Comparison of ENCODE assay signal across 2 cellular contexts in the genomic region with DNA sequence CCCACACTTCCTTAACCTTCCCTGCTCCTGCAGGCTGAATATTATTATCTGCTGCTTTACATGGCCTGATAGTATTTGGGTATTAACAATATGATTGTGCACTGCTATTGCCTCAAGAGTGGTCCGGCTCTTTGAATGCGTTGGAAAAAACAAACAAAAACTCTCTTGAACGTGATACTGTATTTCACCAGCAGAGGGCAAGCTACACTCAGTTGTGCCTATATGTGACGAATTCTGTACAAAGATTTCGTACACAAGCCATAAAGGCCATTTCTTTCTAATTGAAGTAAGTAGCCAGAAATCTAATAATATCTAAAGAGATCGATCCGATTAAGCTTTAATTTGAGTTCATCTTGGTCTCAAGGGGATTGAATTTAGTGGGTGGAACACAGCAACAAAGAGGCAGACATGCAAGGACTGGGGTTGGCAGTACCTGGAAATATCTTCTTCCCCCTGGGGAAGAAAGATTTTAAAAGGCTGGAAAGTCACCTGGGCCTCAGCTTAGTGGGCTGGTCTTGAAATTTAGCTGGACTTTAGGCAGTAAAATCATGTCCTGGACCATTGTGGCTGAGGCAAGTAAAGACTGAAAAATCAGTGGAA.
TF ChIP-seq lines count a peak whose summit lies in the region.

No MANE protein-coding gene starts in this region.

TF ChIP-seq in GM23338, 12 proteins besides CTCF, POLR2A, EP300 and RAD21 (continued from another document):
- TF ChIP-seq POLR2AphosphoS5 (IDR thresholded peaks at IDR 0.05; ENCODE audit: low read depth) = no peak
- TF ChIP-seq, protein P1, sequence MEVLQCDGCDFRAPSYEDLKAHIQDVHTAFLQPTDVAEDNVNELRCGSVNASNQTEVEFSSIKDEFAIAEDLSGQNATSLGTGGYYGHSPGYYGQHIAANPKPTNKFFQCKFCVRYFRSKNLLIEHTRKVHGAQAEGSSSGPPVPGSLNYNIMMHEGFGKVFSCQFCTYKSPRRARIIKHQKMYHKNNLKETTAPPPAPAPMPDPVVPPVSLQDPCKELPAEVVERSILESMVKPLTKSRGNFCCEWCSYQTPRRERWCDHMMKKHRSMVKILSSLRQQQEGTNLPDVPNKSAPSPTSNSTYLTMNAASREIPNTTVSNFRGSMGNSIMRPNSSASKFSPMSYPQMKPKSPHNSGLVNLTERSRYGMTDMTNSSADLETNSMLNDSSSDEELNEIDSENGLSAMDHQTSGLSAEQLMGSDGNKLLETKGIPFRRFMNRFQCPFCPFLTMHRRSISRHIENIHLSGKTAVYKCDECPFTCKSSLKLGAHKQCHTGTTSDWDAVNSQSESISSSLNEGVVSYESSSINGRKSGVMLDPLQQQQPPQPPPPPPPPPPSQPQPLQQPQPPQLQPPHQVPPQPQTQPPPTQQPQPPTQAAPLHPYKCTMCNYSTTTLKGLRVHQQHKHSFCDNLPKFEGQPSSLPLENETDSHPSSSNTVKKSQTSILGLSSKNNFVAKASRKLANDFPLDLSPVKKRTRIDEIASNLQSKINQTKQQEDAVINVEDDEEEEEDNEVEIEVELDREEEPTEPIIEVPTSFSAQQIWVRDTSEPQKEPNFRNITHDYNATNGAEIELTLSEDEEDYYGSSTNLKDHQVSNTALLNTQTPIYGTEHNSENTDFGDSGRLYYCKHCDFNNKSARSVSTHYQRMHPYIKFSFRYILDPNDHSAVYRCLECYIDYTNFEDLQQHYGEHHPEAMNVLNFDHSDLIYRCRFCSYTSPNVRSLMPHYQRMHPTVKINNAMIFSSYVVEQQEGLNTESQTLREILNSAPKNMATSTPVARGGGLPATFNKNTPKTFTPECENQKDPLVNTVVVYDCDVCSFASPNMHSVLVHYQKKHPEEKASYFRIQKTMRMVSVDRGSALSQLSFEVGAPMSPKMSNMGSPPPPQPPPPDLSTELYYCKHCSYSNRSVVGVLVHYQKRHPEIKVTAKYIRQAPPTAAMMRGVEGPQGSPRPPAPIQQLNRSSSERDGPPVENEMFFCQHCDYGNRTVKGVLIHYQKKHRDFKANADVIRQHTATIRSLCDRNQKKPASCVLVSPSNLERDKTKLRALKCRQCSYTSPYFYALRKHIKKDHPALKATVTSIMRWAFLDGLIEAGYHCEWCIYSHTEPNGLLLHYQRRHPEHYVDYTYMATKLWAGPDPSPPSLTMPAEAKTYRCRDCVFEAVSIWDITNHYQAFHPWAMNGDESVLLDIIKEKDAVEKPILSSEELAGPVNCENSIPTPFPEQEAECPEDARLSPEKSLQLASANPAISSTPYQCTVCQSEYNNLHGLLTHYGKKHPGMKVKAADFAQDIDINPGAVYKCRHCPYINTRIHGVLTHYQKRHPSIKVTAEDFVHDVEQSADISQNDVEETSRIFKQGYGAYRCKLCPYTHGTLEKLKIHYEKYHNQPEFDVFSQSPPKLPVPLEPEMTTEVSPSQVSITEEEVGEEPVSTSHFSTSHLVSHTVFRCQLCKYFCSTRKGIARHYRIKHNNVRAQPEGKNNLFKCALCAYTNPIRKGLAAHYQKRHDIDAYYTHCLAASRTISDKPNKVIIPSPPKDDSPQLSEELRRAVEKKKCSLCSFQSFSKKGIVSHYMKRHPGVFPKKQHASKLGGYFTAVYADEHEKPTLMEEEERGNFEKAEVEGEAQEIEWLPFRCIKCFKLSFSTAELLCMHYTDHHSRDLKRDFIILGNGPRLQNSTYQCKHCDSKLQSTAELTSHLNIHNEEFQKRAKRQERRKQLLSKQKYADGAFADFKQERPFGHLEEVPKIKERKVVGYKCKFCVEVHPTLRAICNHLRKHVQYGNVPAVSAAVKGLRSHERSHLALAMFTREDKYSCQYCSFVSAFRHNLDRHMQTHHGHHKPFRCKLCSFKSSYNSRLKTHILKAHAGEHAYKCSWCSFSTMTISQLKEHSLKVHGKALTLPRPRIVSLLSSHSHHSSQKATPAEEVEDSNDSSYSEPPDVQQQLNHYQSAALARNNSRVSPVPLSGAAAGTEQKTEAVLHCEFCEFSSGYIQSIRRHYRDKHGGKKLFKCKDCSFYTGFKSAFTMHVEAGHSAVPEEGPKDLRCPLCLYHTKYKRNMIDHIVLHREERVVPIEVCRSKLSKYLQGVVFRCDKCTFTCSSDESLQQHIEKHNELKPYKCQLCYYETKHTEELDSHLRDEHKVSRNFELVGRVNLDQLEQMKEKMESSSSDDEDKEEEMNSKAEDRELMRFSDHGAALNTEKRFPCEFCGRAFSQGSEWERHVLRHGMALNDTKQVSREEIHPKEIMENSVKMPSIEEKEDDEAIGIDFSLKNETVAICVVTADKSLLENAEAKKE (CRISPR knock-in tag; IDR thresholded peaks at IDR 0.05) = no peak
- TF ChIP-seq, protein P2, sequence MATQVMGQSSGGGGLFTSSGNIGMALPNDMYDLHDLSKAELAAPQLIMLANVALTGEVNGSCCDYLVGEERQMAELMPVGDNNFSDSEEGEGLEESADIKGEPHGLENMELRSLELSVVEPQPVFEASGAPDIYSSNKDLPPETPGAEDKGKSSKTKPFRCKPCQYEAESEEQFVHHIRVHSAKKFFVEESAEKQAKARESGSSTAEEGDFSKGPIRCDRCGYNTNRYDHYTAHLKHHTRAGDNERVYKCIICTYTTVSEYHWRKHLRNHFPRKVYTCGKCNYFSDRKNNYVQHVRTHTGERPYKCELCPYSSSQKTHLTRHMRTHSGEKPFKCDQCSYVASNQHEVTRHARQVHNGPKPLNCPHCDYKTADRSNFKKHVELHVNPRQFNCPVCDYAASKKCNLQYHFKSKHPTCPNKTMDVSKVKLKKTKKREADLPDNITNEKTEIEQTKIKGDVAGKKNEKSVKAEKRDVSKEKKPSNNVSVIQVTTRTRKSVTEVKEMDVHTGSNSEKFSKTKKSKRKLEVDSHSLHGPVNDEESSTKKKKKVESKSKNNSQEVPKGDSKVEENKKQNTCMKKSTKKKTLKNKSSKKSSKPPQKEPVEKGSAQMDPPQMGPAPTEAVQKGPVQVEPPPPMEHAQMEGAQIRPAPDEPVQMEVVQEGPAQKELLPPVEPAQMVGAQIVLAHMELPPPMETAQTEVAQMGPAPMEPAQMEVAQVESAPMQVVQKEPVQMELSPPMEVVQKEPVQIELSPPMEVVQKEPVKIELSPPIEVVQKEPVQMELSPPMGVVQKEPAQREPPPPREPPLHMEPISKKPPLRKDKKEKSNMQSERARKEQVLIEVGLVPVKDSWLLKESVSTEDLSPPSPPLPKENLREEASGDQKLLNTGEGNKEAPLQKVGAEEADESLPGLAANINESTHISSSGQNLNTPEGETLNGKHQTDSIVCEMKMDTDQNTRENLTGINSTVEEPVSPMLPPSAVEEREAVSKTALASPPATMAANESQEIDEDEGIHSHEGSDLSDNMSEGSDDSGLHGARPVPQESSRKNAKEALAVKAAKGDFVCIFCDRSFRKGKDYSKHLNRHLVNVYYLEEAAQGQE (IDR thresholded peaks at IDR 0.05; ENCODE audit: unreplicated experiment) = no peak
- no peak for TF ChIP-seq CREB1 (CRISPR knock-in tag; IDR thresholded peaks at IDR 0.05; ENCODE audit: low read depth)
- no peak for TF ChIP-seq JUNB (IDR thresholded peaks at IDR 0.05; ENCODE audit: unreplicated experiment)
TF ChIP-seq in GM23338: peak in this region for 0.

TF ChIP-seq in SK-N-SH treated with all-trans-retinoic acid at 6 μM for 48 hours, 23 proteins besides CTCF, POLR2A, EP300 and RAD21 (continued from another document):
- TF ChIP-seq, protein P3, sequence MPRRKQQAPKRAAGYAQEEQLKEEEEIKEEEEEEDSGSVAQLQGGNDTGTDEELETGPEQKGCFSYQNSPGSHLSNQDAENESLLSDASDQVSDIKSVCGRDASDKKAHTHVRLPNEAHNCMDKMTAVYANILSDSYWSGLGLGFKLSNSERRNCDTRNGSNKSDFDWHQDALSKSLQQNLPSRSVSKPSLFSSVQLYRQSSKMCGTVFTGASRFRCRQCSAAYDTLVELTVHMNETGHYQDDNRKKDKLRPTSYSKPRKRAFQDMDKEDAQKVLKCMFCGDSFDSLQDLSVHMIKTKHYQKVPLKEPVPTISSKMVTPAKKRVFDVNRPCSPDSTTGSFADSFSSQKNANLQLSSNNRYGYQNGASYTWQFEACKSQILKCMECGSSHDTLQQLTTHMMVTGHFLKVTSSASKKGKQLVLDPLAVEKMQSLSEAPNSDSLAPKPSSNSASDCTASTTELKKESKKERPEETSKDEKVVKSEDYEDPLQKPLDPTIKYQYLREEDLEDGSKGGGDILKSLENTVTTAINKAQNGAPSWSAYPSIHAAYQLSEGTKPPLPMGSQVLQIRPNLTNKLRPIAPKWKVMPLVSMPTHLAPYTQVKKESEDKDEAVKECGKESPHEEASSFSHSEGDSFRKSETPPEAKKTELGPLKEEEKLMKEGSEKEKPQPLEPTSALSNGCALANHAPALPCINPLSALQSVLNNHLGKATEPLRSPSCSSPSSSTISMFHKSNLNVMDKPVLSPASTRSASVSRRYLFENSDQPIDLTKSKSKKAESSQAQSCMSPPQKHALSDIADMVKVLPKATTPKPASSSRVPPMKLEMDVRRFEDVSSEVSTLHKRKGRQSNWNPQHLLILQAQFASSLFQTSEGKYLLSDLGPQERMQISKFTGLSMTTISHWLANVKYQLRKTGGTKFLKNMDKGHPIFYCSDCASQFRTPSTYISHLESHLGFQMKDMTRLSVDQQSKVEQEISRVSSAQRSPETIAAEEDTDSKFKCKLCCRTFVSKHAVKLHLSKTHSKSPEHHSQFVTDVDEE (CRISPR knock-in tag; IDR thresholded peaks at IDR 0.05) = no peak
- no peak for TF ChIP-seq BACH2 (CRISPR knock-in tag; IDR thresholded peaks at IDR 0.05; ENCODE audit: borderline replicate concordance)
- no peak for TF ChIP-seq ZFP30 (CRISPR knock-in tag; IDR thresholded peaks at IDR 0.05)
- no peak for TF ChIP-seq RARB (CRISPR knock-in tag; IDR thresholded peaks at IDR 0.05)
- TF ChIP-seq TCF4 (CRISPR knock-in tag; IDR thresholded peaks at IDR 0.05; ENCODE audit: borderline replicate concordance) = no peak
- TF ChIP-seq GLIS3 (CRISPR knock-in tag; IDR thresholded peaks at IDR 0.05) = no peak
